In genomic region chr13:72970301-72970880, GRCh38 we compare ENCODE assay signal across 16 cellular contexts.
"Had no signal": no experiment of that assay in that cellular context is flagged by ENCODE, and none has a peak within 500 bp of the region (broad histone marks: within the 10 kb centered on the region; RNA-seq: fewer than 3 reads in every experiment).

No MANE protein-coding gene starts in this region.

- H3K27me3 ChIP-seq: ascending aorta, right lobe of liver, testis had no signal

- H3K9me3 ChIP-seq: ascending aorta, lower lobe of right lung, prostate gland, right lobe of liver, testis had no signal

- H3K27ac ChIP-seq: ascending aorta, coronary artery, epithelial cell of prostate, lower lobe of right lung, prostate gland, right lobe of liver, testis had no signal

- H3K27ac Mint-ChIP-seq: natural killer cell; stimulated activated naive CD8-positive, alpha-beta T cell treated with anti-CD3 and anti-CD28 coated beads, Interleukin-15, Interleukin-2, amounts not matched to agents 100 ng/mL and 50 ng/mL, for 24 hours had no signal

- H3K36me3 Mint-ChIP-seq: natural killer cell had no signal

- H3K4me1 ChIP-seq: ascending aorta, prostate gland, right lobe of liver, testis had no signal

- H3K36me3 ChIP-seq: prostate gland, right lobe of liver had no signal

- H3K4me1 Mint-ChIP-seq: natural killer cell had no signal

- DNase-seq: activated CD4-positive, alpha-beta T cell treated with anti-CD3 and anti-CD28 coated beads for 1 hour; activated CD4-positive, alpha-beta T cell treated with anti-CD3 and anti-CD28 coated beads, Interleukin-2, amount 50 U/mL, for 48 hours; activated naive CD4-positive, alpha-beta T cell; effector memory CD4-positive, alpha-beta T cell; hippocampal formation; lower lobe of right lung; natural killer cell; right lobe of liver; stimulated activated CD4-positive, alpha-beta T cell treated with anti-CD3 and anti-CD28 coated beads, Interleukin-4, amount 100 ng/mL, for 1 hour; stimulated activated CD8-positive, alpha-beta memory T cell treated with anti-CD3 and anti-CD28 coated beads, Interleukin-4, amount 100 ng/mL, for 48 hours; testis had no signal

- H3K4me3 ChIP-seq: ascending aorta, coronary artery, lower lobe of right lung, prostate gland, right lobe of liver, testis had no signal

- H3K4me3 Mint-ChIP-seq: natural killer cell; stimulated activated naive CD8-positive, alpha-beta T cell treated with anti-CD3 and anti-CD28 coated beads, Interleukin-15, Interleukin-2, amounts not matched to agents 100 ng/mL and 50 ng/mL, for 24 hours had no signal

- H3K27me3 Mint-ChIP-seq: stimulated activated naive CD8-positive, alpha-beta T cell treated with anti-CD3 and anti-CD28 coated beads, Interleukin-15, Interleukin-2, amounts not matched to agents 100 ng/mL and 50 ng/mL, for 24 hours had no signal

- H3K9me3 Mint-ChIP-seq: natural killer cell; stimulated activated naive CD8-positive, alpha-beta T cell treated with anti-CD3 and anti-CD28 coated beads, Interleukin-15, Interleukin-2, amounts not matched to agents 100 ng/mL and 50 ng/mL, for 24 hours had no signal
